ENCODE assay signal across 35 cellular contexts in genomic region chr1:222801067-222801466, GRCh38.
"Had no signal": no experiment of that assay in that cellular context is flagged by ENCODE, and none has a peak within 500 bp of the region (broad histone marks: within the 10 kb centered on the region; RNA-seq: fewer than 3 reads in every experiment).

No MANE protein-coding gene starts in this region.

- H3K9me3 ChIP-seq: adrenal gland, body of pancreas, esophagus muscularis mucosa, gastrocnemius medialis, heart left ventricle had no signal

- H3K27ac ChIP-seq: adrenal gland, body of pancreas, esophagus muscularis mucosa, foreskin keratinocyte, gastrocnemius medialis, heart left ventricle, WERI-Rb-1 had no signal

- H3K4me3 Mint-ChIP-seq: activated B cell treated with CpG ODN at 0.5 μM for 24 hours; activated CD4-positive, alpha-beta T cell treated with anti-CD3 and anti-CD28 coated beads for 36 hours; activated CD4-positive, alpha-beta T cell treated with anti-CD3 and anti-CD28 coated beads, Interleukin-2, amount 10 ng/mL, durations not matched to agents 24 days and 14 days; activated CD8-positive, alpha-beta T cell treated with anti-CD3 and anti-CD28 coated beads for 36 hours; activated naive CD4-positive, alpha-beta T cell treated with anti-CD3 and anti-CD28 coated beads, Interleukin-2, amount 50 U/mL, for 24 hours; activated naive CD8-positive, alpha-beta T cell treated with anti-CD3 and anti-CD28 coated beads for 36 hours; activated naive CD8-positive, alpha-beta T cell treated with anti-CD3 and anti-CD28 coated beads, Interleukin-2, amount 50 U/mL, for 24 hours; activated T-cell treated with anti-CD3 and anti-CD28 coated beads, Interleukin-2, amount 50 U/mL, for 4 hours; activated T-helper 17 cell treated with anti-CD3 and anti-CD28 coated beads, Interleukin-2, amount 50 U/mL, for 72 hours; effector memory CD8-positive, alpha-beta T cell; T-helper 17 cell; T-helper 2 cell treated with Interferon-gamma antibody and Interleukin-4, amounts not matched to agents 5 μg/mL and 100 μg/mL, for 36 hours had no signal

- DNase-seq: activated B cell treated with CpG ODN at 0.5 μM for 24 hours; activated CD4-positive, alpha-beta T cell treated with anti-CD3 and anti-CD28 coated beads for 36 hours; activated CD4-positive, alpha-beta T cell treated with anti-CD3 and anti-CD28 coated beads, Interleukin-2, amount 10 ng/mL, durations not matched to agents 24 days and 14 days; activated CD4-positive, alpha-beta T cell treated with anti-CD3 and anti-CD28 coated beads, Interleukin-2, amount 50 U/mL, for 4 hours; activated CD8-positive, alpha-beta memory T cell treated with anti-CD3 and anti-CD28 coated beads for 24 hours; activated CD8-positive, alpha-beta T cell treated with anti-CD3 and anti-CD28 coated beads for 36 hours; activated effector memory CD4-positive, alpha-beta T cell treated with Interleukin-2 at 50 U/mL for 16 hours; activated gamma-delta T cell treated with Interleukin-2 at 50 U/mL for 16 hours; activated naive CD4-positive, alpha-beta T cell treated with Interleukin-2 at 50 U/mL for 16 hours; activated naive CD8-positive, alpha-beta T cell treated with anti-CD3 and anti-CD28 coated beads for 36 hours; activated naive CD8-positive, alpha-beta T cell treated with anti-CD3 and anti-CD28 coated beads, Interleukin-2, amount 50 U/mL, for 24 hours; activated T-cell treated with anti-CD3 and anti-CD28 coated beads, Interleukin-2, amount 50 U/mL, for 4 hours; adrenal gland; amygdala; aorta; body of pancreas; caudate nucleus; cortex of kidney; dermis blood vessel endothelial cell; effector CD4-positive, alpha-beta T cell; effector memory CD8-positive, alpha-beta T cell; erythroblast; foreskin keratinocyte; gastrocnemius medialis; glutamatergic neuron; heart left ventricle; T-helper 1 cell; T-helper 17 cell; T1000; WERI-Rb-1 had no signal

- H3K36me3 Mint-ChIP-seq: activated naive CD4-positive, alpha-beta T cell treated with anti-CD3 and anti-CD28 coated beads, Interleukin-2, amount 50 U/mL, for 24 hours; activated naive CD8-positive, alpha-beta T cell treated with anti-CD3 and anti-CD28 coated beads for 36 hours had no signal

- H3K4me1 ChIP-seq: adrenal gland, body of pancreas, foreskin keratinocyte, gastrocnemius medialis, heart left ventricle had no signal

- H3K36me3 ChIP-seq: adrenal gland, esophagus muscularis mucosa, gastrocnemius medialis, heart left ventricle, WERI-Rb-1 had no signal

- FAIRE-seq: colon had no signal

- H3K4me1 Mint-ChIP-seq: activated T-helper 17 cell treated with anti-CD3 and anti-CD28 coated beads, Interleukin-2, amount 50 U/mL, for 72 hours had no signal

- H3K27ac Mint-ChIP-seq: activated B cell treated with CpG ODN at 0.5 μM for 24 hours; activated CD4-positive, alpha-beta T cell treated with anti-CD3 and anti-CD28 coated beads for 36 hours; activated CD4-positive, alpha-beta T cell treated with anti-CD3 and anti-CD28 coated beads, Interleukin-2, amount 10 ng/mL, durations not matched to agents 24 days and 14 days; activated CD8-positive, alpha-beta T cell treated with anti-CD3 and anti-CD28 coated beads for 36 hours; activated naive CD4-positive, alpha-beta T cell treated with anti-CD3 and anti-CD28 coated beads, Interleukin-2, amount 50 U/mL, for 24 hours; activated naive CD8-positive, alpha-beta T cell treated with anti-CD3 and anti-CD28 coated beads for 36 hours; activated naive CD8-positive, alpha-beta T cell treated with anti-CD3 and anti-CD28 coated beads, Interleukin-2, amount 50 U/mL, for 24 hours; activated T-helper 17 cell treated with anti-CD3 and anti-CD28 coated beads, Interleukin-2, amount 50 U/mL, for 72 hours; effector memory CD8-positive, alpha-beta T cell; T-helper 17 cell; T-helper 2 cell treated with Interferon-gamma antibody and Interleukin-4, amounts not matched to agents 5 μg/mL and 100 μg/mL, for 36 hours had no signal

- H3K4me3 ChIP-seq: adrenal gland, body of pancreas, esophagus muscularis mucosa, gastrocnemius medialis, heart left ventricle had no signal

- H3K9me3 Mint-ChIP-seq: activated B cell treated with CpG ODN at 0.5 μM for 24 hours; activated CD4-positive, alpha-beta T cell treated with anti-CD3 and anti-CD28 coated beads, Interleukin-2, amount 10 ng/mL, durations not matched to agents 24 days and 14 days; activated CD8-positive, alpha-beta T cell treated with anti-CD3 and anti-CD28 coated beads for 36 hours; activated naive CD4-positive, alpha-beta T cell treated with anti-CD3 and anti-CD28 coated beads, Interleukin-2, amount 50 U/mL, for 24 hours; activated naive CD8-positive, alpha-beta T cell treated with anti-CD3 and anti-CD28 coated beads for 36 hours; activated naive CD8-positive, alpha-beta T cell treated with anti-CD3 and anti-CD28 coated beads, Interleukin-2, amount 50 U/mL, for 24 hours; activated T-cell treated with anti-CD3 and anti-CD28 coated beads, Interleukin-2, amount 50 U/mL, for 4 hours; activated T-helper 17 cell treated with anti-CD3 and anti-CD28 coated beads, Interleukin-2, amount 50 U/mL, for 72 hours; effector memory CD8-positive, alpha-beta T cell; T-helper 2 cell treated with Interferon-gamma antibody and Interleukin-4, amounts not matched to agents 5 μg/mL and 100 μg/mL, for 36 hours had no signal

- H3K27me3 ChIP-seq: adrenal gland, body of pancreas, esophagus muscularis mucosa, gastrocnemius medialis had no signal
